Comparison of ENCODE assay signal across 8 cellular contexts in genomic region chr18:74291771-74292540, GRCh38. TPM values are rescaled to one million over a fixed set of nuclear protein-coding genes. Genes with fewer than 3 reads are reported as not detected.
DNase-seq lines count a peak whose midpoint lies in the region; ATAC-seq and TF ChIP-seq lines count a peak whose summit lies in the region.

A gene with protein sequence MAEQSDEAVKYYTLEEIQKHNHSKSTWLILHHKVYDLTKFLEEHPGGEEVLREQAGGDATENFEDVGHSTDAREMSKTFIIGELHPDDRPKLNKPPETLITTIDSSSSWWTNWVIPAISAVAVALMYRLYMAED (minus strand): TSS chr18:74291963. CDS start chr18:74291875, 88 bp downstream.

- no peak for TF ChIP-seq CTCF in OCI-LY3 (IDR thresholded peaks at IDR 0.05; ENCODE audit: low read depth, low read length)

- H3K79me2 ChIP-seq in OCI-LY3 (ENCODE audit: low read length) = peaks cover 43% of the 10 kb centered on the region

- H2AFZ ChIP-seq in OCI-LY3 (ENCODE audit: low read depth, low read length) = peak within 1 kb of the TSS; percentile 95

- peak within 1 kb of the TSS; percentile 87 for H3K9ac ChIP-seq in OCI-LY3 (ENCODE audit: low read length)

- peak within 1 kb of the TSS; percentile 86 for H3K4me2 ChIP-seq in OCI-LY3 (ENCODE audit: low read length)

- 0 out of 2 replicates have a peak, but pooled peaks cover 10% of the 10 kb centered on the region for H4K20me1 ChIP-seq in OCI-LY3 (ENCODE audit: insufficient read depth, low read length)

- ATAC-seq in GM19467 (IDR thresholded peaks at IDR 0.05; ENCODE audit: unreplicated experiment) = peak; percentile 99

- H3K36me3 ChIP-seq in OCI-LY3 (replicated peaks; ENCODE audit: low read depth, low read length) = peaks cover 6% of the 10 kb centered on the region

- H3K27ac ChIP-seq in OCI-LY3 (ENCODE audit: low read length) (peak within 1 kb of the TSS; percentile 40), epithelial cell of prostate (no peak within 1 kb of the TSS)

- DNase-seq in COLO668 (lab: John Stamatoyannopoulos, UW; ENCODE audit: unreplicated experiment) (peak; percentile 98), HT-29 (ENCODE audit: low spot score) (peak; percentile 87), activated T-cell treated with anti-CD3 and anti-CD28 coated beads for 48 hours (ENCODE audit: low read depth) (peak; percentile 96), epithelial cell of prostate (ENCODE audit: low read depth, low spot score) (peak; percentile 70), mucosa of gallbladder (ENCODE audit: low spot score) (peak; percentile 99)
- peak; percentile 98 for DNase-seq in stimulated activated CD8-positive, alpha-beta memory T cell treated with anti-CD3 and anti-CD28 coated beads, Interleukin-4, amount 100 ng/mL, for 4 hours (ENCODE audit: low read depth in 2 of 2, low spot score in 1 of 2)

- H3K9me3 ChIP-seq in OCI-LY3 (ENCODE audit: insufficient read depth, low read length) = 0 out of 2 replicates have a peak, but pooled peaks cover 6% of the 10 kb centered on the region

- no peaks in the 10 kb centered on the region for H3K27me3 ChIP-seq in OCI-LY3 (ENCODE audit: low read depth, low read length)

- H3K4me3 ChIP-seq in OCI-LY3 (ENCODE audit: low read length) = peak within 1 kb of the TSS; percentile 82

- H3K4me1 ChIP-seq in OCI-LY3 (ENCODE audit: low read length) = peaks cover 17% of the 10 kb centered on the region

RNA-seq across cellular contexts. Expression of the gene that starts here (rescaled TPM):
- 130 and 133 TPM in 2 replicates for total RNA-seq in HT-29 (2014; rRNA removed; shearing (Covaris generic))
- total RNA-seq in mucosa of gallbladder = 566 TPM
